Comparison of ENCODE assay signal across 10 cellular contexts in genomic region chr1:30754684-30755171, GRCh38. TPM values are rescaled to one million over a fixed set of nuclear protein-coding genes. Genes with fewer than 3 reads are reported as not detected.
DNase-seq lines count a peak whose midpoint lies in the region; ATAC-seq lines count a peak whose summit lies in the region.
"Had no signal": no experiment of that assay in that cellular context is flagged by ENCODE, and none has a peak within 500 bp of the region (broad histone marks: within the 10 kb centered on the region; RNA-seq: fewer than 3 reads in every experiment).

No MANE protein-coding gene starts in this region.

- H3K9me3 ChIP-seq in T-helper 17 cell (ENCODE audit: control insufficient read depth, low read length, poor library complexity, severe bottlenecking): no peaks in the 10 kb centered on the region
- H3K9me3 ChIP-seq: heart right ventricle had no signal

- DNase-seq in T-helper 2 cell treated with Interferon-gamma antibody and Interleukin-4, amounts not matched to agents 5 μg/mL and 100 μg/mL, for 36 hours (ENCODE audit: low spot score): no peak
- DNase-seq in T-helper 2 cell (no peak), T-helper 17 cell (no peak), COR-L47 (lab: John Stamatoyannopoulos, UW) (no peak), superior temporal gyrus (ENCODE audit: extremely low spot score) (no peak)
- peak; percentile 93 for DNase-seq in stimulated activated naive B cell treated with anti-CD40 and anti-IgM and Interleukin-4, amounts not matched to agents 10 μg/mL and 1 μg/mL and 100 μg/mL, for 72 hours
- DNase-seq: heart right ventricle had no signal

- H3K9me3 Mint-ChIP-seq in T-helper 2 cell treated with Interferon-gamma antibody and Interleukin-4, amounts not matched to agents 5 μg/mL and 100 μg/mL, for 36 hours: no peaks in the 10 kb centered on the region
- no peaks in the 10 kb centered on the region for H3K9me3 Mint-ChIP-seq in stimulated activated naive B cell treated with anti-CD40 and anti-IgM and Interleukin-4, amounts not matched to agents 10 μg/mL and 1 μg/mL and 100 μg/mL, for 72 hours

- peak overlapping the region; percentile 100 for H3K4me3 Mint-ChIP-seq in T-helper 2 cell treated with Interferon-gamma antibody and Interleukin-4, amounts not matched to agents 5 μg/mL and 100 μg/mL, for 36 hours
- peak overlapping the region; percentile 100 for H3K4me3 Mint-ChIP-seq in T-helper 17 cell
- peak overlapping the region; percentile 88 to 99 for H3K4me3 Mint-ChIP-seq in stimulated activated naive B cell treated with anti-CD40 and anti-IgM and Interleukin-4, amounts not matched to agents 10 μg/mL and 1 μg/mL and 100 μg/mL, for 72 hours

- H3K27ac Mint-ChIP-seq in T-helper 2 cell treated with Interferon-gamma antibody and Interleukin-4, amounts not matched to agents 5 μg/mL and 100 μg/mL, for 36 hours: peak overlapping the region; percentile 99
- peak overlapping the region; percentile 100 for H3K27ac Mint-ChIP-seq in T-helper 17 cell
- peak overlapping the region; percentile 100 for H3K27ac Mint-ChIP-seq in stimulated activated naive B cell treated with anti-CD40 and anti-IgM and Interleukin-4, amounts not matched to agents 10 μg/mL and 1 μg/mL and 100 μg/mL, for 72 hours

- no peaks in the 10 kb centered on the region for H3K27me3 Mint-ChIP-seq in T-helper 2 cell treated with Interferon-gamma antibody and Interleukin-4, amounts not matched to agents 5 μg/mL and 100 μg/mL, for 36 hours (ENCODE audit: low read depth)
- H3K27me3 Mint-ChIP-seq in T-helper 17 cell: no peaks in the 10 kb centered on the region
- no peaks in the 10 kb centered on the region for H3K27me3 Mint-ChIP-seq in stimulated activated naive B cell treated with anti-CD40 and anti-IgM and Interleukin-4, amounts not matched to agents 10 μg/mL and 1 μg/mL and 100 μg/mL, for 72 hours

- peaks cover 63% of the 10 kb centered on the region for H3K36me3 Mint-ChIP-seq in T-helper 2 cell treated with Interferon-gamma antibody and Interleukin-4, amounts not matched to agents 5 μg/mL and 100 μg/mL, for 36 hours (ENCODE audit: low read depth)
- peaks cover 13% of the 10 kb centered on the region for H3K36me3 Mint-ChIP-seq in T-helper 17 cell (ENCODE audit: low read depth)
- peaks cover 57 to 76% of the 10 kb centered on the region in 2 donors for H3K36me3 Mint-ChIP-seq in stimulated activated naive B cell treated with anti-CD40 and anti-IgM and Interleukin-4, amounts not matched to agents 10 μg/mL and 1 μg/mL and 100 μg/mL, for 72 hours

- ATAC-seq in HG02840 (IDR thresholded peaks at IDR 0.05; ENCODE audit: low FRiP score, unreplicated experiment) (peak; percentile 49), T-helper 17 cell (peak; percentile 12), HG02970 (IDR thresholded peaks at IDR 0.05; ENCODE audit: low FRiP score, unreplicated experiment) (no peak)
- ATAC-seq in stimulated activated naive B cell treated with anti-CD40 and anti-IgM and Interleukin-4, amounts not matched to agents 10 μg/mL and 1 μg/mL and 100 μg/mL, for 72 hours (replicated peaks): peak; percentile 64 to 74

- peaks cover 79% of the 10 kb centered on the region for H3K4me1 Mint-ChIP-seq in T-helper 2 cell treated with Interferon-gamma antibody and Interleukin-4, amounts not matched to agents 5 μg/mL and 100 μg/mL, for 36 hours (ENCODE audit: low read depth)
- H3K4me1 Mint-ChIP-seq in T-helper 17 cell: peaks cover 76% of the 10 kb centered on the region
- peaks cover 62 to 95% of the 10 kb centered on the region in 2 donors for H3K4me1 Mint-ChIP-seq in stimulated activated naive B cell treated with anti-CD40 and anti-IgM and Interleukin-4, amounts not matched to agents 10 μg/mL and 1 μg/mL and 100 μg/mL, for 72 hours

RNA-seq across cellular contexts. Expression of gene LAPTM5, which starts 2.8 kb away (rescaled TPM):
- 100 to 1,000 TPM; 563 to 601 TPM for total RNA-seq in T-helper 17 cell

RNA-seq across cellular contexts. Expression of gene MATN1, which starts 31.3 kb away (rescaled TPM):
- total RNA-seq in T-helper 17 cell: 1 to 10 TPM; 2.1 to 3.7 TPM
- total RNA-seq: heart right ventricle; T-helper 1 cell treated with Interleukin-12 subunit alpha and Interleukin-12 subunit beta and Interleukin-4 antibody, amounts not matched to agents 30 ng/mL and 1 ng/mL, for 36 hours had no signal
